ENCODE assay signal across 24 cellular contexts in genomic region chr20:18273738-18274137, GRCh38.
"Had no signal": no experiment of that assay in that cellular context is flagged by ENCODE, and none has a peak within 500 bp of the region (broad histone marks: within the 10 kb centered on the region; RNA-seq: fewer than 3 reads in every experiment).

No MANE protein-coding gene starts in this region.

- ATAC-seq: left ventricle myocardium superior; lower lobe of right lung; mucosa of descending colon; natural killer cell treated with Interleukin-12 subunit alpha and Interleukin-12 subunit beta and Interleukin-15 and Interleukin-18, amount 100 ng/mL, for 72 hours; right cardiac atrium; stimulated activated effector memory CD8-positive, alpha-beta T cell treated with anti-CD3 and anti-CD28 coated beads, Interleukin-12 subunit alpha, Interleukin-12 subunit beta, amount 100 ng/mL, for 72 hours; upper lobe of right lung had no signal

- H3K79me2 ChIP-seq: parathyroid adenoma had no signal

- H3K27ac ChIP-seq: coronary artery, lower lobe of right lung, parathyroid adenoma, prostate gland, sigmoid colon, stomach, thoracic aorta, tibial nerve, upper lobe of right lung, vagina had no signal

- H3K9ac ChIP-seq: parathyroid adenoma had no signal

- H3K27me3 ChIP-seq: tibial nerve, upper lobe of right lung, vagina had no signal

- H2AFZ ChIP-seq: parathyroid adenoma had no signal

- H3K9me3 Mint-ChIP-seq: memory B cell; naive B cell; natural killer cell treated with Interleukin-12 subunit alpha and Interleukin-12 subunit beta and Interleukin-15 and Interleukin-18, amount 100 ng/mL, for 72 hours; neural crest cell; stimulated activated effector memory CD8-positive, alpha-beta T cell treated with anti-CD3 and anti-CD28 coated beads, Interleukin-12 subunit alpha, Interleukin-12 subunit beta, amount 100 ng/mL, for 72 hours had no signal

- H3K36me3 ChIP-seq: lower lobe of right lung, prostate gland, sigmoid colon, stomach, thoracic aorta, tibial nerve, upper lobe of right lung, vagina had no signal

- H3K27ac Mint-ChIP-seq: memory B cell; natural killer cell treated with Interleukin-12 subunit alpha and Interleukin-12 subunit beta and Interleukin-15 and Interleukin-18, amount 100 ng/mL, for 72 hours; stimulated activated effector memory CD8-positive, alpha-beta T cell treated with anti-CD3 and anti-CD28 coated beads, Interleukin-12 subunit alpha, Interleukin-12 subunit beta, amount 100 ng/mL, for 72 hours had no signal

- H3K4me3 ChIP-seq: coronary artery, lower lobe of right lung, mucosa of descending colon, prostate gland, sigmoid colon, stomach, thoracic aorta, tibial nerve, upper lobe of right lung, vagina had no signal

- H3K4me3 Mint-ChIP-seq: memory B cell; naive B cell; natural killer cell treated with Interleukin-12 subunit alpha and Interleukin-12 subunit beta and Interleukin-15 and Interleukin-18, amount 100 ng/mL, for 72 hours; neural crest cell; stimulated activated effector memory CD8-positive, alpha-beta T cell treated with anti-CD3 and anti-CD28 coated beads, Interleukin-12 subunit alpha, Interleukin-12 subunit beta, amount 100 ng/mL, for 72 hours had no signal

- H3K4me1 ChIP-seq: lower lobe of right lung, parathyroid adenoma, prostate gland, sigmoid colon, tibial nerve, upper lobe of right lung, vagina had no signal

- H3K9me3 ChIP-seq: lower lobe of right lung, mucosa of descending colon, prostate gland, sigmoid colon, stomach, thoracic aorta, tibial nerve, upper lobe of right lung, vagina had no signal

- DNase-seq: dermis blood vessel endothelial cell; left ventricle myocardium superior; lower lobe of right lung; mucosa of descending colon; naive B cell; right cardiac atrium; sigmoid colon; stimulated activated CD4-positive, alpha-beta T cell treated with anti-CD3 and anti-CD28 coated beads, Interleukin-2, amount 100 ng/mL, for 24 hours; stimulated activated CD4-positive, alpha-beta T cell treated with anti-CD3 and anti-CD28 coated beads, Interleukin-4, amount 100 ng/mL, for 24 hours; stimulated activated naive CD4-positive, alpha-beta T cell treated with Interleukin-2 at 50 U/mL for 16 hours; stomach; upper lobe of right lung had no signal

- H3K36me3 Mint-ChIP-seq: memory B cell; naive B cell; natural killer cell treated with Interleukin-12 subunit alpha and Interleukin-12 subunit beta and Interleukin-15 and Interleukin-18, amount 100 ng/mL, for 72 hours; stimulated activated effector memory CD8-positive, alpha-beta T cell treated with anti-CD3 and anti-CD28 coated beads, Interleukin-12 subunit alpha, Interleukin-12 subunit beta, amount 100 ng/mL, for 72 hours had no signal

- FAIRE-seq: frontal cortex, keratinocyte had no signal

- H3K4me1 Mint-ChIP-seq: neural crest cell; stimulated activated effector memory CD8-positive, alpha-beta T cell treated with anti-CD3 and anti-CD28 coated beads, Interleukin-12 subunit alpha, Interleukin-12 subunit beta, amount 100 ng/mL, for 72 hours had no signal
